ENCODE assay signal across 1 cellular context in the genomic region with DNA sequence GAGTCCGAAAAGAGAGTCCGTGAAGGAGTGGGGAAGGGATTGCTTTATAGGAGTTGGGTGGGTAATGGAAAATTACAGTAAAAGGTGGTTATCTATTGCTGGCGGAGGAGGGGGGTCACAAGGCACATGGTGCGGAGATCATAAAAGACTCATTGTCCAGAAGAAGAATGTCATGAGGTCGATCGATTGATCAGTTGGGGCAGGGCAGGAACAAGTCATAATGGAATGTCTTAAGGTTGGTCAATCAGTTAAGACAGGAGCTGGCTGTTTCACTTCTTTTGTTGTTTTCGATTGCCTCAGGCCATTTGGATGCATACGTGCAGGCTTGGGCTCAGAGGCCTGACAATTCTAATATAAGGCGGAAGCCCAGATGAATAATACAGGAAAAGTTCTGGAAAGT.
TF ChIP-seq lines count a peak whose summit lies in the region.

No MANE protein-coding gene starts in this region.

TF ChIP-seq in HepG2, 621 proteins besides CTCF, POLR2A, EP300 and RAD21 (continued from another document and continues in another):
- TF ChIP-seq, protein P1, sequence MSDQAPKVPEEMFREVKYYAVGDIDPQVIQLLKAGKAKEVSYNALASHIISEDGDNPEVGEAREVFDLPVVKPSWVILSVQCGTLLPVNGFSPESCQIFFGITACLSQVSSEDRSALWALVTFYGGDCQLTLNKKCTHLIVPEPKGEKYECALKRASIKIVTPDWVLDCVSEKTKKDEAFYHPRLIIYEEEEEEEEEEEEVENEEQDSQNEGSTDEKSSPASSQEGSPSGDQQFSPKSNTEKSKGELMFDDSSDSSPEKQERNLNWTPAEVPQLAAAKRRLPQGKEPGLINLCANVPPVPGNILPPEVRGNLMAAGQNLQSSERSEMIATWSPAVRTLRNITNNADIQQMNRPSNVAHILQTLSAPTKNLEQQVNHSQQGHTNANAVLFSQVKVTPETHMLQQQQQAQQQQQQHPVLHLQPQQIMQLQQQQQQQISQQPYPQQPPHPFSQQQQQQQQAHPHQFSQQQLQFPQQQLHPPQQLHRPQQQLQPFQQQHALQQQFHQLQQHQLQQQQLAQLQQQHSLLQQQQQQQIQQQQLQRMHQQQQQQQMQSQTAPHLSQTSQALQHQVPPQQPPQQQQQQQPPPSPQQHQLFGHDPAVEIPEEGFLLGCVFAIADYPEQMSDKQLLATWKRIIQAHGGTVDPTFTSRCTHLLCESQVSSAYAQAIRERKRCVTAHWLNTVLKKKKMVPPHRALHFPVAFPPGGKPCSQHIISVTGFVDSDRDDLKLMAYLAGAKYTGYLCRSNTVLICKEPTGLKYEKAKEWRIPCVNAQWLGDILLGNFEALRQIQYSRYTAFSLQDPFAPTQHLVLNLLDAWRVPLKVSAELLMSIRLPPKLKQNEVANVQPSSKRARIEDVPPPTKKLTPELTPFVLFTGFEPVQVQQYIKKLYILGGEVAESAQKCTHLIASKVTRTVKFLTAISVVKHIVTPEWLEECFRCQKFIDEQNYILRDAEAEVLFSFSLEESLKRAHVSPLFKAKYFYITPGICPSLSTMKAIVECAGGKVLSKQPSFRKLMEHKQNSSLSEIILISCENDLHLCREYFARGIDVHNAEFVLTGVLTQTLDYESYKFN (CRISPR knock-in tag; conservative IDR thresholded peaks at IDR 0.05) = 0 out of 2 replicates have a peak, but pooled peaks have one; percentile 21
- TF ChIP-seq ZNF337 (CRISPR knock-in tag; IDR thresholded peaks at IDR 0.05; ENCODE audit: borderline replicate concordance, low read depth) = no peak
- TF ChIP-seq, protein P2, sequence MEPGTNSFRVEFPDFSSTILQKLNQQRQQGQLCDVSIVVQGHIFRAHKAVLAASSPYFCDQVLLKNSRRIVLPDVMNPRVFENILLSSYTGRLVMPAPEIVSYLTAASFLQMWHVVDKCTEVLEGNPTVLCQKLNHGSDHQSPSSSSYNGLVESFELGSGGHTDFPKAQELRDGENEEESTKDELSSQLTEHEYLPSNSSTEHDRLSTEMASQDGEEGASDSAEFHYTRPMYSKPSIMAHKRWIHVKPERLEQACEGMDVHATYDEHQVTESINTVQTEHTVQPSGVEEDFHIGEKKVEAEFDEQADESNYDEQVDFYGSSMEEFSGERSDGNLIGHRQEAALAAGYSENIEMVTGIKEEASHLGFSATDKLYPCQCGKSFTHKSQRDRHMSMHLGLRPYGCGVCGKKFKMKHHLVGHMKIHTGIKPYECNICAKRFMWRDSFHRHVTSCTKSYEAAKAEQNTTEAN (CRISPR knock-in tag; conservative IDR thresholded peaks at IDR 0.05) = no peak
- no peak for TF ChIP-seq ZNF230 (CRISPR knock-in tag; IDR thresholded peaks at IDR 0.05)
- TF ChIP-seq ONECUT2 (CRISPR knock-in tag; IDR thresholded peaks at IDR 0.05) = peak; percentile 86
- TF ChIP-seq GLI4 (CRISPR knock-in tag; IDR thresholded peaks at IDR 0.05; ENCODE audit: borderline replicate concordance) = no peak
- TF ChIP-seq ZNF557 (CRISPR knock-in tag; IDR thresholded peaks at IDR 0.05) = no peak
- TF ChIP-seq, protein P3, sequence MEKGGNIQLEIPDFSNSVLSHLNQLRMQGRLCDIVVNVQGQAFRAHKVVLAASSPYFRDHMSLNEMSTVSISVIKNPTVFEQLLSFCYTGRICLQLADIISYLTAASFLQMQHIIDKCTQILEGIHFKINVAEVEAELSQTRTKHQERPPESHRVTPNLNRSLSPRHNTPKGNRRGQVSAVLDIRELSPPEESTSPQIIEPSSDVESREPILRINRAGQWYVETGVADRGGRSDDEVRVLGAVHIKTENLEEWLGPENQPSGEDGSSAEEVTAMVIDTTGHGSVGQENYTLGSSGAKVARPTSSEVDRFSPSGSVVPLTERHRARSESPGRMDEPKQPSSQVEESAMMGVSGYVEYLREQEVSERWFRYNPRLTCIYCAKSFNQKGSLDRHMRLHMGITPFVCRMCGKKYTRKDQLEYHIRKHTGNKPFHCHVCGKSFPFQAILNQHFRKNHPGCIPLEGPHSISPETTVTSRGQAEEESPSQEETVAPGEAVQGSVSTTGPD (CRISPR knock-in tag; IDR thresholded peaks at IDR 0.05) = no peak
- no peak for TF ChIP-seq THYN1 (CRISPR knock-in tag; IDR thresholded peaks at IDR 0.05; ENCODE audit: borderline replicate concordance, low read depth)
- TF ChIP-seq, protein P4, sequence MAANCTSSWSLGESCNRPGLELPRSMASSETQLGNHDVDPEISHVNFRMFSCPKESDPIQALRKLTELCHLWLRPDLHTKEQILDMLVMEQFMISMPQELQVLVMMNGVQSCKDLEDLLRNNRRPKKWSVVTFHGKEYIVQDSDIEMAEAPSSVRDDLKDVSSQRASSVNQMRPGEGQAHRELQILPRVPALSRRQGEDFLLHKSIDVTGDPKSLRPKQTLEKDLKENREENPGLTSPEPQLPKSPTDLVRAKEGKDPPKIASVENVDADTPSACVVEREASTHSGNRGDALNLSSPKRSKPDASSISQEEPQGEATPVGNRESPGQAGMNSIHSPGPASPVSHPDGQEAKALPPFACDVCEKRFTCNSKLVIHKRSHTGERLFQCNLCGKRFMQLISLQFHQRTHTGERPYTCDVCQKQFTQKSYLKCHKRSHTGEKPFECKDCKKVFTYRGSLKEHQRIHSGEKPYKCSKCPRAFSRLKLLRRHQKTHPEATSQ (CRISPR knock-in tag; IDR thresholded peaks at IDR 0.05; ENCODE audit: borderline replicate concordance) = no peak
- TF ChIP-seq SALL1 (CRISPR knock-in tag; IDR thresholded peaks at IDR 0.05) = 0 out of 2 replicates have a peak, but pooled peaks have one; percentile 44
- no peak for TF ChIP-seq FOXK2 (IDR thresholded peaks at IDR 0.05)
- TF ChIP-seq, protein P5, sequence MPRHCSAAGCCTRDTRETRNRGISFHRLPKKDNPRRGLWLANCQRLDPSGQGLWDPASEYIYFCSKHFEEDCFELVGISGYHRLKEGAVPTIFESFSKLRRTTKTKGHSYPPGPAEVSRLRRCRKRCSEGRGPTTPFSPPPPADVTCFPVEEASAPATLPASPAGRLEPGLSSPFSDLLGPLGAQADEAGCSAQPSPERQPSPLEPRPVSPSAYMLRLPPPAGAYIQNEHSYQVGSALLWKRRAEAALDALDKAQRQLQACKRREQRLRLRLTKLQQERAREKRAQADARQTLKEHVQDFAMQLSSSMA (CRISPR knock-in tag; IDR thresholded peaks at IDR 0.05) = no peak
- TF ChIP-seq, protein P6, sequence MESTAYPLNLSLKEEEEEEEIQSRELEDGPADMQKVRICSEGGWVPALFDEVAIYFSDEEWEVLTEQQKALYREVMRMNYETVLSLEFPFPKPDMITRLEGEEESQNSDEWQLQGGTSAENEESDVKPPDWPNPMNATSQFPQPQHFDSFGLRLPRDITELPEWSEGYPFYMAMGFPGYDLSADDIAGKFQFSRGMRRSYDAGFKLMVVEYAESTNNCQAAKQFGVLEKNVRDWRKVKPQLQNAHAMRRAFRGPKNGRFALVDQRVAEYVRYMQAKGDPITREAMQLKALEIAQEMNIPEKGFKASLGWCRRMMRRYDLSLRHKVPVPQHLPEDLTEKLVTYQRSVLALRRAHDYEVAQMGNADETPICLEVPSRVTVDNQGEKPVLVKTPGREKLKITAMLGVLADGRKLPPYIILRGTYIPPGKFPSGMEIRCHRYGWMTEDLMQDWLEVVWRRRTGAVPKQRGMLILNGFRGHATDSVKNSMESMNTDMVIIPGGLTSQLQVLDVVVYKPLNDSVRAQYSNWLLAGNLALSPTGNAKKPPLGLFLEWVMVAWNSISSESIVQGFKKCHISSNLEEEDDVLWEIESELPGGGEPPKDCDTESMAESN (CRISPR knock-in tag; conservative IDR thresholded peaks at IDR 0.05) = peak; percentile 26; the same call in 1 of the 2 replicates
- TF ChIP-seq SOX13 (IDR thresholded peaks at IDR 0.05) = no peak
- TF ChIP-seq SOX13 (CRISPR knock-in tag; conservative IDR thresholded peaks at IDR 0.05 in 1 of 2, IDR thresholded peaks at IDR 0.05 in 1 of 2) = peak in 1 of 2 experiments; percentile 63; a peak in 2 of 4 replicates
- no peak for TF ChIP-seq RBM39 (IDR thresholded peaks at IDR 0.05; ENCODE audit: low read depth, low read length, poor library complexity, severe bottlenecking)
- peak; percentile 53 for TF ChIP-seq FOSL2 (CRISPR knock-in tag; IDR thresholded peaks at IDR 0.05)
- TF ChIP-seq, protein P7, sequence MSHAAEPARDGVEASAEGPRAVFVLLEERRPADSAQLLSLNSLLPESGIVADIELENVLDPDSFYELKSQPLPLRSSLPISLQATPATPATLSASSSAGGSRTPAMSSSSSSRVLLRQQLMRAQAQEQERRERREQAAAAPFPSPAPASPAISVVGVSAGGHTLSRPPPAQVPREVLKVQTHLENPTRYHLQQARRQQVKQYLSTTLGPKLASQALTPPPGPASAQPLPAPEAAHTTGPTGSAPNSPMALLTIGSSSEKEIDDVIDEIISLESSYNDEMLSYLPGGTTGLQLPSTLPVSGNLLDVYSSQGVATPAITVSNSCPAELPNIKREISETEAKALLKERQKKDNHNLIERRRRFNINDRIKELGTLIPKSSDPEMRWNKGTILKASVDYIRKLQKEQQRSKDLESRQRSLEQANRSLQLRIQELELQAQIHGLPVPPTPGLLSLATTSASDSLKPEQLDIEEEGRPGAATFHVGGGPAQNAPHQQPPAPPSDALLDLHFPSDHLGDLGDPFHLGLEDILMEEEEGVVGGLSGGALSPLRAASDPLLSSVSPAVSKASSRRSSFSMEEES (CRISPR knock-in tag; IDR thresholded peaks at IDR 0.05) = peak; percentile 58; the same call in 1 of the 2 replicates
- TF ChIP-seq DPF2 (CRISPR knock-in tag; IDR thresholded peaks at IDR 0.05; ENCODE audit: borderline replicate concordance, low read depth) = no peak
- TF ChIP-seq ZNF501 (CRISPR knock-in tag; IDR thresholded peaks at IDR 0.05) = no peak
- no peak for TF ChIP-seq ZSCAN12 (CRISPR knock-in tag; IDR thresholded peaks at IDR 0.05)
- 0 out of 2 replicates have a peak, but pooled peaks have one; percentile 20 for TF ChIP-seq RARA (CRISPR knock-in tag; IDR thresholded peaks at IDR 0.05)
- 0 out of 2 replicates have a peak, but pooled peaks have one; percentile 14 for TF ChIP-seq HDAC1 (CRISPR knock-in tag; IDR thresholded peaks at IDR 0.05)
- no peak for TF ChIP-seq MTF1 (CRISPR knock-in tag; IDR thresholded peaks at IDR 0.05)
- no peak for TF ChIP-seq POLR2AphosphoS2 (IDR thresholded peaks at IDR 0.05; ENCODE audit: low read depth, low read length)
- TF ChIP-seq RORA (CRISPR knock-in tag; IDR thresholded peaks at IDR 0.05) = no peak
- 0 out of 2 replicates have a peak, but pooled peaks have one; percentile 23 for TF ChIP-seq FOXC1 (CRISPR knock-in tag; IDR thresholded peaks at IDR 0.05; ENCODE audit: borderline replicate concordance)
- TF ChIP-seq ATRX (CRISPR knock-in tag; IDR thresholded peaks at IDR 0.05; ENCODE audit: borderline replicate concordance) = no peak
- TF ChIP-seq ZNF343 (CRISPR knock-in tag; IDR thresholded peaks at IDR 0.05) = no peak
- TF ChIP-seq TCF7 (IDR thresholded peaks at IDR 0.05; ENCODE audit: low read depth) = no peak
- TF ChIP-seq, protein P8, sequence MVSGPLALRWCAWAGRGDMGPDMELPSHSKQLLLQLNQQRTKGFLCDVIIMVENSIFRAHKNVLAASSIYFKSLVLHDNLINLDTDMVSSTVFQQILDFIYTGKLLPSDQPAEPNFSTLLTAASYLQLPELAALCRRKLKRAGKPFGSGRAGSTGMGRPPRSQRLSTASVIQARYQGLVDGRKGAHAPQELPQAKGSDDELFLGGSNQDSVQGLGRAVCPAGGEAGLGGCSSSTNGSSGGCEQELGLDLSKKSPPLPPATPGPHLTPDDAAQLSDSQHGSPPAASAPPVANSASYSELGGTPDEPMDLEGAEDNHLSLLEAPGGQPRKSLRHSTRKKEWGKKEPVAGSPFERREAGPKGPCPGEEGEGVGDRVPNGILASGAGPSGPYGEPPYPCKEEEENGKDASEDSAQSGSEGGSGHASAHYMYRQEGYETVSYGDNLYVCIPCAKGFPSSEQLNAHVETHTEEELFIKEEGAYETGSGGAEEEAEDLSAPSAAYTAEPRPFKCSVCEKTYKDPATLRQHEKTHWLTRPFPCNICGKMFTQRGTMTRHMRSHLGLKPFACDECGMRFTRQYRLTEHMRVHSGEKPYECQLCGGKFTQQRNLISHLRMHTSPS (CRISPR knock-in tag; IDR thresholded peaks at IDR 0.05; ENCODE audit: low read depth) = no peak
- TF ChIP-seq, protein P9, sequence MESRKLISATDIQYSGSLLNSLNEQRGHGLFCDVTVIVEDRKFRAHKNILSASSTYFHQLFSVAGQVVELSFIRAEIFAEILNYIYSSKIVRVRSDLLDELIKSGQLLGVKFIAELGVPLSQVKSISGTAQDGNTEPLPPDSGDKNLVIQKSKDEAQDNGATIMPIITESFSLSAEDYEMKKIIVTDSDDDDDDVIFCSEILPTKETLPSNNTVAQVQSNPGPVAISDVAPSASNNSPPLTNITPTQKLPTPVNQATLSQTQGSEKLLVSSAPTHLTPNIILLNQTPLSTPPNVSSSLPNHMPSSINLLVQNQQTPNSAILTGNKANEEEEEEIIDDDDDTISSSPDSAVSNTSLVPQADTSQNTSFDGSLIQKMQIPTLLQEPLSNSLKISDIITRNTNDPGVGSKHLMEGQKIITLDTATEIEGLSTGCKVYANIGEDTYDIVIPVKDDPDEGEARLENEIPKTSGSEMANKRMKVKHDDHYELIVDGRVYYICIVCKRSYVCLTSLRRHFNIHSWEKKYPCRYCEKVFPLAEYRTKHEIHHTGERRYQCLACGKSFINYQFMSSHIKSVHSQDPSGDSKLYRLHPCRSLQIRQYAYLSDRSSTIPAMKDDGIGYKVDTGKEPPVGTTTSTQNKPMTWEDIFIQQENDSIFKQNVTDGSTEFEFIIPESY (CRISPR knock-in tag; IDR thresholded peaks at IDR 0.05) = peak; percentile 55; the same call in 1 of the 2 replicates
- peak; percentile 55 for TF ChIP-seq ATF1 (CRISPR knock-in tag; IDR thresholded peaks at IDR 0.05)
- TF ChIP-seq, protein P10, sequence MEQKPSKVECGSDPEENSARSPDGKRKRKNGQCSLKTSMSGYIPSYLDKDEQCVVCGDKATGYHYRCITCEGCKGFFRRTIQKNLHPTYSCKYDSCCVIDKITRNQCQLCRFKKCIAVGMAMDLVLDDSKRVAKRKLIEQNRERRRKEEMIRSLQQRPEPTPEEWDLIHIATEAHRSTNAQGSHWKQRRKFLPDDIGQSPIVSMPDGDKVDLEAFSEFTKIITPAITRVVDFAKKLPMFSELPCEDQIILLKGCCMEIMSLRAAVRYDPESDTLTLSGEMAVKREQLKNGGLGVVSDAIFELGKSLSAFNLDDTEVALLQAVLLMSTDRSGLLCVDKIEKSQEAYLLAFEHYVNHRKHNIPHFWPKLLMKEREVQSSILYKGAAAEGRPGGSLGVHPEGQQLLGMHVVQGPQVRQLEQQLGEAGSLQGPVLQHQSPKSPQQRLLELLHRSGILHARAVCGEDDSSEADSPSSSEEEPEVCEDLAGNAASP (CRISPR knock-in tag; IDR thresholded peaks at IDR 0.05; ENCODE audit: borderline replicate concordance) = no peak
- TF ChIP-seq MZF1 (CRISPR knock-in tag; IDR thresholded peaks at IDR 0.05; ENCODE audit: borderline replicate concordance) = no peak
- TF ChIP-seq ZNF432 (CRISPR knock-in tag; IDR thresholded peaks at IDR 0.05; ENCODE audit: borderline replicate concordance) = no peak
- TF ChIP-seq ZNF605 (CRISPR knock-in tag; IDR thresholded peaks at IDR 0.05) = no peak
- no peak for TF ChIP-seq TGIF2 (CRISPR knock-in tag; IDR thresholded peaks at IDR 0.05)
- no peak for TF ChIP-seq LCORL (IDR thresholded peaks at IDR 0.05)
- no peak for TF ChIP-seq LCORL (CRISPR knock-in tag; IDR thresholded peaks at IDR 0.05)
